Comparison of ENCODE assay signal across 8 cellular contexts in the genomic region with DNA sequence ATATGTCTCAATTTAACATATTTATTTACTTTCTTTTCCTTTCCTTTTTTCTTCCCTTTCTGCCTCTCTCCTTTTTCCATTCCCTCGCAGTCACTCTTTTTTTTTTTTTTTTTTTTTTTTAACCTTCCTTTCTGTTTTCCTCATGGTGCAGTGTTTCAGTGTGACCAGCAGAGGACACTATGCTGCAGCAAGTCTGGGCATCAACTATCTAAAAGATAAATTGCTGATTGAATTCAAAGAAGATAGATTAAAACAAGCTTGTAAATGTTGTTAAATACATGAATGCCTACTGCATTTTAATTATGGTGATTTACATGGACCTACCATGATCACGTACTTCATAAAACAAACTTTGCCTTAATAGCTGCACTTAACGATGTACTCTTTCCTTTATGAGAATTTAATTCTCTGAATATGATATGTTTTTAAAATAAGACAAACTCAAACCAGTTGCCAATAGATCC.
A peak's percentile ranks its signal among the peaks of the same experiment; 100 is the strongest.
DNase-seq lines count a peak whose midpoint lies in the region; ATAC-seq, FAIRE-seq and TF ChIP-seq lines count a peak whose summit lies in the region.

No MANE protein-coding gene starts in this region.

- DNase-seq in AG20443 (ENCODE audit: low spot score) (peak; percentile 41), GM12891 (ENCODE audit: insufficient read length, low spot score) (no peak), NCI-H146 (lab: John Stamatoyannopoulos, UW) (peak; percentile 48), fibroblast of gingiva (ENCODE audit: low read depth) (peak; percentile 63)
- peak; percentile 11 for DNase-seq in activated CD4-positive, alpha-beta T cell treated with anti-CD3 and anti-CD28 coated beads for 48 hours
- DNase-seq in activated CD4-positive, CD25-positive, alpha-beta regulatory T cell (lab: John Stamatoyannopoulos, UW) = no peak

- no peak overlapping the region for H3K4me3 ChIP-seq in neutrophil (ENCODE audit: low read depth in 1 of 2, low read length in 1 of 2)

- no peak for ATAC-seq in HG03025 (IDR thresholded peaks at IDR 0.05; ENCODE audit: low FRiP score, unreplicated experiment)

- TF ChIP-seq CTCF in neutrophil (IDR thresholded peaks at IDR 0.05) = peak; percentile 53

- peak; percentile 60 for FAIRE-seq in GM12891 (lab: Jason Lieb, UNC)

- H3K9me3 ChIP-seq in neutrophil = no peaks in the 10 kb centered on the region

- TF ChIP-seq POLR2A in GM12891 (IDR thresholded peaks at IDR 0.05; ENCODE audit: low read depth, low read length) = no peak

- H3K27me3 ChIP-seq in neutrophil = no peaks in the 10 kb centered on the region

- no peak overlapping the region for H3K27ac ChIP-seq in neutrophil

- no peaks in the 10 kb centered on the region for H3K4me1 ChIP-seq in neutrophil (ENCODE audit: control insufficient read depth in 1 of 2, insufficient read depth in 1 of 2, low read depth in 1 of 2, low read length in 1 of 2)

- no peaks in the 10 kb centered on the region for H3K36me3 ChIP-seq in neutrophil

TF ChIP-seq in GM12891, 5 proteins besides CTCF, POLR2A, EP300 and RAD21:
- no peak for TF ChIP-seq TAF1 (IDR thresholded peaks at IDR 0.05; ENCODE audit: low read depth, low read length)
- TF ChIP-seq POU2F2 (IDR thresholded peaks at IDR 0.05; ENCODE audit: low read depth, low read length) = no peak
- TF ChIP-seq POLR2AphosphoS5 (IDR thresholded peaks at IDR 0.05; ENCODE audit: low read depth, low read length) = no peak
- TF ChIP-seq SPI1 (IDR thresholded peaks at IDR 0.05; ENCODE audit: low read depth, low read length) = no peak
- no peak for TF ChIP-seq PAX5 (IDR thresholded peaks at IDR 0.05; ENCODE audit: insufficient read depth, low read length, severe bottlenecking)

Comparison
In these comparisons a context has a peak if more than half of its experiments do, and no peak if none do; other contexts are left out.
1. DNase-seq: peak in AG20443 (single experiment), NCI-H146 (single experiment), activated CD4-positive, alpha-beta T cell treated with anti-CD3 and anti-CD28 coated beads for 48 hours (single experiment) and fibroblast of gingiva (single experiment); none in GM12891 (single experiment) and activated CD4-positive, CD25-positive, alpha-beta regulatory T cell (0 of 4).